ENCODE assay signal across 8 cellular contexts in genomic region chr19:18109363-18109730, GRCh38. TPM values are rescaled to one million over a fixed set of nuclear protein-coding genes. Genes with fewer than 3 reads are reported as not detected.
A peak's percentile ranks its signal among the peaks of the same experiment; 100 is the strongest.
DNase-seq lines count a peak whose midpoint lies in the region; ATAC-seq and TF ChIP-seq lines count a peak whose summit lies in the region.

No MANE protein-coding gene starts in this region.

- H3K27me3 Mint-ChIP-seq in activated CD8-positive, alpha-beta memory T cell treated with anti-CD3 and anti-CD28 coated beads, Interleukin-2, amount 10 ng/mL, durations not matched to agents 7 days and 5 days: no peaks in the 10 kb centered on the region

- 45% methylated on average over 12 of the region's 12 CpGs; no CpG with 5 or more reads in 1 of the 2 donors for WGBS in transverse colon (ENCODE audit: low coverage in 1 of 2), 2 donors

- H3K4me1 ChIP-seq in breast epithelium: peaks cover 0 to 7% of the 10 kb centered on the region in 2 donors
- peaks cover 40% of the 10 kb centered on the region for H3K4me1 ChIP-seq in lower lobe of right lung
- H3K4me1 ChIP-seq in transverse colon: peaks cover 9 to 44% (median 28%) of the 10 kb centered on the region in 4 donors

- H3K9me3 ChIP-seq in breast epithelium (no peaks in the 10 kb centered on the region), lower lobe of right lung (no peaks in the 10 kb centered on the region), transverse colon (no peaks in the 10 kb centered on the region)

- intact Hi-C loops in breast epithelium (cut with DNase I; ENCODE audit: low total_unique reads): no loop called here
- intact Hi-C loops in lower lobe of right lung (cut with DNase I): no loop called here
- intact Hi-C loops in transverse colon (cut with DNase I; ENCODE audit: low total_unique reads): no loop called here

- peak overlapping the region; percentile 56 to 92 (median 74) for H3K4me3 ChIP-seq in breast epithelium
- H3K4me3 ChIP-seq in lower lobe of right lung: peak overlapping the region; percentile 71
- peak overlapping the region in 3 of 4 donors; percentile 44 to 70 (median 69) for H3K4me3 ChIP-seq in transverse colon

- no peaks in the 10 kb centered on the region for H3K9me3 Mint-ChIP-seq in activated CD8-positive, alpha-beta memory T cell treated with anti-CD3 and anti-CD28 coated beads, Interleukin-2, amount 10 ng/mL, durations not matched to agents 7 days and 5 days (ENCODE audit: low read depth)

- H3K36me3 Mint-ChIP-seq in activated CD8-positive, alpha-beta memory T cell treated with anti-CD3 and anti-CD28 coated beads, Interleukin-2, amount 10 ng/mL, durations not matched to agents 7 days and 5 days: peaks cover 2% of the 10 kb centered on the region

- no peak for TF ChIP-seq EP300 in transverse colon (IDR thresholded peaks at IDR 0.05; ENCODE audit: low read depth)

- H3K27me3 ChIP-seq in breast epithelium: no peaks in the 10 kb centered on the region
- H3K27me3 ChIP-seq in lower lobe of right lung (ENCODE audit: low read depth): no peaks in the 10 kb centered on the region
- H3K27me3 ChIP-seq in transverse colon: no peaks in the 10 kb centered on the region

- in situ Hi-C loops in transverse colon (cut with MboI; ENCODE audit: low pct_ligation_motif_present in 1 of 4, low pct_unique_long_range_greater_than_20kb in 1 of 4, low sequenced_read_pairs in 3 of 4): no loop called here

- TF ChIP-seq CTCF in breast epithelium (IDR thresholded peaks at IDR 0.05) (no peak), lower lobe of right lung (IDR thresholded peaks at IDR 0.05) (no peak), transverse colon (IDR thresholded peaks at IDR 0.05) (no peak)

- CTCF ChIA-PET in activated CD8-positive, alpha-beta memory T cell treated with anti-CD3 and anti-CD28 coated beads, Interleukin-2, amount 10 ng/mL, durations not matched to agents 7 days and 5 days (lab: Charles Lee): interaction anchor here (1.0 to 5.9 kb wide), 9 partner anchors 9 to 102 kb away, joined by 4 to 84 read pairs (median 12); partner anchors contain the start of genes IL12RB1, MAST3, MPV17L2 and PIK3R2

- TF ChIP-seq POLR2A in breast epithelium (IDR thresholded peaks at IDR 0.05) (no peak), transverse colon (IDR thresholded peaks at IDR 0.05) (no peak)

- H3K4me1 Mint-ChIP-seq in activated CD8-positive, alpha-beta memory T cell treated with anti-CD3 and anti-CD28 coated beads, Interleukin-2, amount 10 ng/mL, durations not matched to agents 7 days and 5 days: peaks cover 28% of the 10 kb centered on the region

- DNase-seq in activated CD8-positive, alpha-beta memory T cell treated with anti-CD3 and anti-CD28 coated beads, Interleukin-2, amount 10 ng/mL, durations not matched to agents 7 days and 5 days: no peak
- DNase-seq in activated CD8-positive, alpha-beta memory T cell treated with anti-CD3 and anti-CD28 coated beads, Interleukin-2, amount 50 U/mL, for 4 hours: no peak
- DNase-seq in breast epithelium (ENCODE audit: low spot score in 2 of 2) (no peak), lower lobe of right lung (no peak), transverse colon (peak; percentile 54), NOMO-1 treated with dmso at 0.1 percent for 144 hours (lab: John Stamatoyannopoulos, UW; ENCODE audit: unreplicated experiment) (no peak), cortex of kidney (lab: John Stamatoyannopoulos, UW) (no peak)

- ATAC-seq in activated CD8-positive, alpha-beta memory T cell treated with anti-CD3 and anti-CD28 coated beads, Interleukin-2, amount 10 ng/mL, durations not matched to agents 7 days and 5 days: no peak
- ATAC-seq in lower lobe of right lung (peak in 1 of 2 donors; percentile 0), GM19035 (IDR thresholded peaks at IDR 0.05; ENCODE audit: unreplicated experiment) (no peak)

- H3K36me3 ChIP-seq in breast epithelium: no peaks in the 10 kb centered on the region
- peaks cover 8% of the 10 kb centered on the region for H3K36me3 ChIP-seq in lower lobe of right lung
- no peaks in the 10 kb centered on the region for H3K36me3 ChIP-seq in transverse colon

- peak overlapping the region; percentile 55 for H3K4me3 Mint-ChIP-seq in activated CD8-positive, alpha-beta memory T cell treated with anti-CD3 and anti-CD28 coated beads, Interleukin-2, amount 10 ng/mL, durations not matched to agents 7 days and 5 days

- H3K27ac ChIP-seq in breast epithelium: peak overlapping the region; percentile 13 to 62
- peak overlapping the region; percentile 87 for H3K27ac ChIP-seq in lower lobe of right lung
- H3K27ac ChIP-seq in transverse colon: peak overlapping the region; percentile 80 to 87 (median 84)

- no peak overlapping the region for H3K27ac Mint-ChIP-seq in activated CD8-positive, alpha-beta memory T cell treated with anti-CD3 and anti-CD28 coated beads, Interleukin-2, amount 10 ng/mL, durations not matched to agents 7 days and 5 days

RNA-seq across cellular contexts. Expression of gene MAST3, which starts 11.8 kb away (rescaled TPM):
- 10 to 100 TPM; 25.7 to 34.1 TPM for total RNA-seq in activated CD8-positive, alpha-beta memory T cell treated with anti-CD3 and anti-CD28 coated beads, Interleukin-2, amount 10 ng/mL, durations not matched to agents 7 days and 5 days
- 1 to 10 TPM; 5.6 to 8.5 (median 6.2) TPM for total RNA-seq in breast epithelium
- total RNA-seq in lower lobe of right lung: 29.2 TPM
- 10 to 100 TPM; 27.2 to 53.5 (median 32.7) TPM for total RNA-seq in transverse colon

RNA-seq across cellular contexts. Expression of gene IL12RB1, which starts 22.6 kb away (rescaled TPM):
- total RNA-seq in activated CD8-positive, alpha-beta memory T cell treated with anti-CD3 and anti-CD28 coated beads, Interleukin-2, amount 10 ng/mL, durations not matched to agents 7 days and 5 days: 10 to 100 TPM; 69.9 to 76.2 TPM
- total RNA-seq in breast epithelium (1 to 10 TPM in 2 of 3 donors, under 1 TPM in 1; 0.98 to 2.1 (median 1.6) TPM), lower lobe of right lung (14.6 TPM), transverse colon (1 to 10 TPM in 1 of 4 donors, under 1 TPM in 1, not detected in 2; 0.55 to 2.1 TPM)

RNA-seq across cellular contexts. Expression of gene PIK3R2, which starts 43.6 kb away (rescaled TPM):
- total RNA-seq in activated CD8-positive, alpha-beta memory T cell treated with anti-CD3 and anti-CD28 coated beads, Interleukin-2, amount 10 ng/mL, durations not matched to agents 7 days and 5 days: 10 to 100 TPM in 1 of 2 experiments, 1 to 10 TPM in 1; 8.0 to 11.2 TPM
- total RNA-seq in breast epithelium (10 to 100 TPM in 1 of 3 donors, 1 to 10 TPM in 2; 8.6 to 12.1 (median 8.8) TPM), lower lobe of right lung (21.6 TPM), transverse colon (100 to 1,000 TPM in 1 of 4 donors, 10 to 100 TPM in 3; 30.5 to 135 (median 31.2) TPM)
